In the genomic region with DNA sequence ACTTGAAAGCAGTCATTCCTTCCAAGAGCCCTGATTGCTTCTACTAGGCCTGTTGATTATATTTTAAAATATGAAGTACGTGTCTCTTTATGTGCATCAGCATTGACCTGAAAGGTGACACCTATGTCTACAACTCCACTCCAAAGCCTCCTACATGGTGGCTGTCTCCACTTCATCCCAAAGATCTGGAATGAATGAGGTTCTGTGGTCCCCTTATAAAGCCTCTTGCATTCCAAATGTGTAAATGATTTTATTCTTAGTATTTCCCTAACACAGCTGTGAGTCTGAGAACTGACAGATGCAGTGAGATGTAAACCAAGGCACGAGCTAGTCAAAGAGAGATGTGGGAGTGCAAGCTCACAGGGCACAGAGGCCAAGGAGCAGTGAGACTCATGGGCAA, we compare ENCODE assay signal across 19 cellular contexts.
A peak's percentile ranks its signal among the peaks of the same experiment; 100 is the strongest.
DNase-seq lines count a peak whose midpoint lies in the region; ATAC-seq and TF ChIP-seq lines count a peak whose summit lies in the region.
"Had no signal": no experiment of that assay in that cellular context is flagged by ENCODE, and none has a peak within 500 bp of the region (broad histone marks: within the 10 kb centered on the region; RNA-seq: fewer than 3 reads in every experiment).

No MANE protein-coding gene starts in this region.

- POLR2A ChIA-PET in activated CD8-positive, alpha-beta T cell treated with anti-CD3 and anti-CD28 coated beads for 36 hours (lab: Charles Lee), result interaction anchor here (0.5 to 1.1 kb wide), 2 partner anchors 10 to 16 kb away, joined by 3 read pairs; no protein-coding TSS in a partner anchor
- POLR2A ChIA-PET in activated CD8-positive, alpha-beta T cell treated with anti-CD3 and anti-CD28 coated beads, Interleukin-2, amount 10 ng/mL, durations not matched to agents 7 days and 5 days (lab: Charles Lee), result no interaction called here

- H3K9me3 ChIP-seq in body of pancreas (no peaks in the 10 kb centered on the region), muscle layer of colon (ENCODE audit: low read length) (no peaks in the 10 kb centered on the region), thyroid gland (no peaks in the 10 kb centered on the region), spleen (no peaks in the 10 kb centered on the region), testis (no peaks in the 10 kb centered on the region)

- DNase-seq in activated CD8-positive, alpha-beta T cell treated with anti-CD3 and anti-CD28 coated beads for 36 hours, result no peak
- no peak for DNase-seq in activated CD8-positive, alpha-beta T cell treated with anti-CD3 and anti-CD28 coated beads, Interleukin-2, amount 10 ng/mL, durations not matched to agents 7 days and 5 days
- DNase-seq in body of pancreas, result no peak
- no peak for DNase-seq in thyroid gland
- no peak for DNase-seq in KG1 (lab: John Stamatoyannopoulos, UW)
- DNase-seq in spleen, result no peak
- no peak for DNase-seq in testis
- DNase-seq: activated effector memory CD4-positive, alpha-beta T cell treated with Interleukin-2 at 50 U/mL for 16 hours; CD4-positive, CD25-positive, alpha-beta regulatory T cell; HFFc6; Karpas-422; left cardiac atrium; NCI-H1092 treated with DMSO at 0.1 percent for 48 hours; NCI-H2081; NCI-H510A treated with DMSO at 0.1 percent for 48 hours; Right ventricle myocardium superior; stimulated activated CD4-positive, alpha-beta T cell treated with anti-CD3 and anti-CD28 coated beads, Interleukin-4, amount 100 ng/mL, for 1 hour; substantia nigra had no signal

- no peaks in the 10 kb centered on the region for H3K27me3 ChIP-seq in body of pancreas
- no peaks in the 10 kb centered on the region for H3K27me3 ChIP-seq in muscle layer of colon (ENCODE audit: control insufficient read depth in 1 of 2, insufficient read depth in 2 of 2, low read length in 2 of 2)
- no peaks in the 10 kb centered on the region for H3K27me3 ChIP-seq in thyroid gland
- H3K27me3 ChIP-seq in spleen (replicated peaks in 1 of 7), result peaks cover 0 to 13% (median 0%) of the 10 kb centered on the region in 7 donors
- H3K27me3 ChIP-seq in testis, result no peaks in the 10 kb centered on the region

- H3K9ac ChIP-seq in muscle layer of colon (ENCODE audit: low read length), result peak overlapping the region; percentile 18

- peaks cover 24% of the 10 kb centered on the region for H3K4me1 Mint-ChIP-seq in activated CD8-positive, alpha-beta T cell treated with anti-CD3 and anti-CD28 coated beads for 36 hours (ENCODE audit: low read depth)
- peaks cover 8% of the 10 kb centered on the region for H3K4me1 Mint-ChIP-seq in activated CD8-positive, alpha-beta T cell treated with anti-CD3 and anti-CD28 coated beads, Interleukin-2, amount 10 ng/mL, durations not matched to agents 7 days and 5 days (ENCODE audit: low read depth)

- intact Hi-C loops in activated CD8-positive, alpha-beta T cell treated with anti-CD3 and anti-CD28 coated beads for 36 hours (cut with micrococcal nuclease), result no loop called here
- intact Hi-C loops in body of pancreas (cut with DNase I) (no loop called here), thyroid gland (cut with DNase I) (no loop called here), spleen (cut with DNase I; ENCODE audit: low total_unique reads) (no loop called here), testis (cut with DNase I; ENCODE audit: low total_unique reads) (no loop called here)

- H3K4me1 ChIP-seq in body of pancreas (peaks cover 33% of the 10 kb centered on the region), muscle layer of colon (ENCODE audit: insufficient read depth, low read length) (peaks cover 55% of the 10 kb centered on the region), thyroid gland (peaks cover 25 to 26% of the 10 kb centered on the region in 2 donors), spleen (no peaks in the 10 kb centered on the region), testis (peaks cover 9% of the 10 kb centered on the region)

- no peak for ATAC-seq in activated CD8-positive, alpha-beta T cell treated with anti-CD3 and anti-CD28 coated beads for 36 hours
- no peak for ATAC-seq in activated CD8-positive, alpha-beta T cell treated with anti-CD3 and anti-CD28 coated beads, Interleukin-2, amount 10 ng/mL, durations not matched to agents 7 days and 5 days
- ATAC-seq in body of pancreas, result no peak

- H3K9me3 Mint-ChIP-seq in activated CD8-positive, alpha-beta T cell treated with anti-CD3 and anti-CD28 coated beads for 36 hours, result peaks cover 6% of the 10 kb centered on the region
- H3K9me3 Mint-ChIP-seq in activated CD8-positive, alpha-beta T cell treated with anti-CD3 and anti-CD28 coated beads, Interleukin-2, amount 10 ng/mL, durations not matched to agents 7 days and 5 days (ENCODE audit: insufficient read depth), result no peaks in the 10 kb centered on the region
- H3K9me3 Mint-ChIP-seq: HFFc6 had no signal

- WGBS in body of pancreas, 2 donors, result 86 to 94% methylated on average over 2 of the region's 2 CpGs
- WGBS in thyroid gland, 2 donors, result 91 to 98% methylated on average over 2 of the region's 2 CpGs
- WGBS in spleen, 5 donors, result 74 to 94% (median 85%) methylated on average over 2 of the region's 2 CpGs
- 89 to 92% methylated on average over 2 of the region's 2 CpGs for WGBS in testis, 2 donors

- peaks cover 12% of the 10 kb centered on the region for H3K27me3 Mint-ChIP-seq in activated CD8-positive, alpha-beta T cell treated with anti-CD3 and anti-CD28 coated beads for 36 hours
- H3K27me3 Mint-ChIP-seq in activated CD8-positive, alpha-beta T cell treated with anti-CD3 and anti-CD28 coated beads, Interleukin-2, amount 10 ng/mL, durations not matched to agents 7 days and 5 days (ENCODE audit: low read depth), result peaks cover 8% of the 10 kb centered on the region

- no peak for TF ChIP-seq POLR2A in body of pancreas (IDR thresholded peaks at IDR 0.05)
- no peak for TF ChIP-seq POLR2A in thyroid gland (IDR thresholded peaks at IDR 0.05)
- no peak for TF ChIP-seq POLR2A in spleen (IDR thresholded peaks at IDR 0.05)
- TF ChIP-seq POLR2A in testis (IDR thresholded peaks at IDR 0.05), result no peak

- H3K27ac ChIP-seq in body of pancreas (peak overlapping the region in 3 of 4 donors; percentile 62 to 80 (median 79)), muscle layer of colon (ENCODE audit: low read depth, low read length) (peak overlapping the region; percentile 72), thyroid gland (peak overlapping the region; percentile 89 to 99 (median 94)), spleen (no peak overlapping the region), testis (no peak overlapping the region)

- H3K4me3 Mint-ChIP-seq in activated CD8-positive, alpha-beta T cell treated with anti-CD3 and anti-CD28 coated beads for 36 hours, result no peak overlapping the region
- H3K4me3 Mint-ChIP-seq in activated CD8-positive, alpha-beta T cell treated with anti-CD3 and anti-CD28 coated beads, Interleukin-2, amount 10 ng/mL, durations not matched to agents 7 days and 5 days, result no peak overlapping the region
- H3K4me3 Mint-ChIP-seq: CD4-positive, CD25-positive, alpha-beta regulatory T cell; HFFc6 had no signal

- H3K4me3 ChIP-seq in body of pancreas (no peak overlapping the region), muscle layer of colon (ENCODE audit: low read depth in 1 of 2, low read length in 2 of 2) (no peak overlapping the region), thyroid gland (replicated peaks in 1 of 3) (no peak overlapping the region), spleen (no peak overlapping the region), testis (no peak overlapping the region)

- H3K36me3 Mint-ChIP-seq in activated CD8-positive, alpha-beta T cell treated with anti-CD3 and anti-CD28 coated beads for 36 hours (ENCODE audit: low read depth), result no peaks in the 10 kb centered on the region
- no peaks in the 10 kb centered on the region for H3K36me3 Mint-ChIP-seq in activated CD8-positive, alpha-beta T cell treated with anti-CD3 and anti-CD28 coated beads, Interleukin-2, amount 10 ng/mL, durations not matched to agents 7 days and 5 days (ENCODE audit: low read depth)
- H3K36me3 Mint-ChIP-seq: CD4-positive, CD25-positive, alpha-beta regulatory T cell had no signal

- no peak for TF ChIP-seq CTCF in activated CD8-positive, alpha-beta T cell treated with anti-CD3 and anti-CD28 coated beads for 36 hours (IDR thresholded peaks at IDR 0.05)
- TF ChIP-seq CTCF in body of pancreas (IDR thresholded peaks at IDR 0.05) (no peak), thyroid gland (IDR thresholded peaks at IDR 0.05) (no peak), spleen (IDR thresholded peaks at IDR 0.05 in 8 of 11, conservative IDR thresholded peaks at IDR 0.05 in 3 of 11) (no peak), testis (IDR thresholded peaks at IDR 0.05) (no peak)

- H3K36me3 ChIP-seq in body of pancreas (replicated peaks in 1 of 2; ENCODE audit: insufficient read depth in 1 of 2, low read depth in 2 of 2) (no peaks in the 10 kb centered on the region), muscle layer of colon (ENCODE audit: insufficient read depth, low read length) (no peaks in the 10 kb centered on the region), thyroid gland (no peaks in the 10 kb centered on the region), spleen (no peaks in the 10 kb centered on the region), testis (ENCODE audit: low read depth, missing control alignments) (no peaks in the 10 kb centered on the region)

- H3K27ac Mint-ChIP-seq in activated CD8-positive, alpha-beta T cell treated with anti-CD3 and anti-CD28 coated beads for 36 hours, result peak overlapping the region; percentile 14
- no peak overlapping the region for H3K27ac Mint-ChIP-seq in activated CD8-positive, alpha-beta T cell treated with anti-CD3 and anti-CD28 coated beads, Interleukin-2, amount 10 ng/mL, durations not matched to agents 7 days and 5 days

- CTCF ChIA-PET in activated CD8-positive, alpha-beta T cell treated with anti-CD3 and anti-CD28 coated beads for 36 hours (lab: Charles Lee), result no interaction called here
- CTCF ChIA-PET in activated CD8-positive, alpha-beta T cell treated with anti-CD3 and anti-CD28 coated beads, Interleukin-2, amount 10 ng/mL, durations not matched to agents 7 days and 5 days (lab: Charles Lee), result no interaction called here

Comparison
In these comparisons a context has a peak if more than half of its experiments do, and no peak if none do; other contexts are left out.
1. H3K27ac ChIP-seq: peak in body of pancreas (3 of 4), muscle layer of colon (single experiment) and thyroid gland (3 of 3); none in spleen (0 of 8) and testis (0 of 2).